ENCODE assay signal across 10 cellular contexts in the genomic region with DNA sequence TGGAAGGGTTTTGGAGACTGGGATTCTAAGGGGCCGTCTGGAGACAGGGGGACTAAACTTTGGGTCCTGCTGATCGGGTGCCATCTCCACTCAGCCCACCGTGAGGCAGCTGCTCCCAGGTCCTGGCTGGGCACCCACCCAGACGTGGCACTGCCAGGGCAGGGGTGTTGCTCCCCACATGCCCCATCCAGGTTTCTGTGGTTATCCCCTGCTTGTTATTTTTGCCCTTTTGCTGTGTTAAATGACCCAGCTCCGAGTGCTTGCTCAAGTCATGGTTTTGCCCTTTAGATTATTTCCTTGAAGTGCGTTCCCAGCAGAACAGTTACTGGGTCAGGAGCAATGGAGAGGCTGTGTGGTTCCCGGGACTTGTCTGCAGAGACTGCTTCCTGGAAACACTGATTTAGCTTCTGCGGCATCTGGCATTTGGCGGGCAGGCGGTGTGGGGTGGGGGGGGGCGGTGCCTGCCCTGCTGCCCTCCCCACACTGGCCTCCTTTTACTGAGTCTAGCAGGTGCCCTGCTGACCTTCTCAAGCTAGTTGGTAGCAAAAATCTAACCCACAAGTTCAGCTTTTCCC. TPM values are rescaled to one million over a fixed set of nuclear protein-coding genes. Genes with fewer than 3 reads are reported as not detected.
A peak's percentile ranks its signal among the peaks of the same experiment; 100 is the strongest.
DNase-seq lines count a peak whose midpoint lies in the region; ATAC-seq, FAIRE-seq and TF ChIP-seq lines count a peak whose summit lies in the region.
"Had no signal": no experiment of that assay in that cellular context is flagged by ENCODE, and none has a peak within 500 bp of the region (broad histone marks: within the 10 kb centered on the region; RNA-seq: fewer than 3 reads in every experiment).

No MANE protein-coding gene starts in this region.

- H3K27me3 ChIP-seq in BLaER1 treated with 17β-estradiol and CSF1 and Interleukin-3, amounts not matched to agents 10 nM and 100 nM = no peaks in the 10 kb centered on the region
- H3K27me3 ChIP-seq in trophoblast cell (ENCODE audit: insufficient read depth, low read length) (no peaks in the 10 kb centered on the region), SJCRH30 (no peaks in the 10 kb centered on the region)
- no peaks in the 10 kb centered on the region for H3K27me3 ChIP-seq in CD4-positive, alpha-beta memory T cell (ENCODE audit: insufficient read depth, low read length)

- peaks cover 0 to 7% (median 6%) of the 10 kb centered on the region in 11 experiments; a peak in 21 of 22 replicates for H3K9me3 ChIP-seq in BLaER1 treated with 17β-estradiol and CSF1 and Interleukin-3, amounts not matched to agents 10 nM and 100 nM (replicated peaks in 1 of 11)
- H3K9me3 ChIP-seq in trophoblast cell (ENCODE audit: insufficient read depth, low read depth, low read length) (no peaks in the 10 kb centered on the region), SJCRH30 (replicated peaks) (no peaks in the 10 kb centered on the region)
- no peaks in the 10 kb centered on the region for H3K9me3 ChIP-seq in CD4-positive, alpha-beta memory T cell (ENCODE audit: control insufficient read depth in 1 of 2, low read length in 2 of 2)

- H2BK12ac ChIP-seq in trophoblast cell (ENCODE audit: low read length) = no peak overlapping the region

- WGBS in trophoblast cell (ENCODE audit: extremely low coverage, insufficient coverage, insufficient read length) = no CpG with 5 or more reads among the region's 11 CpGs

- H3K23ac ChIP-seq in trophoblast cell (ENCODE audit: low read length) = no peak overlapping the region

- peaks cover 6% of the 10 kb centered on the region for H3K79me1 ChIP-seq in trophoblast cell (ENCODE audit: low read length)

- H3K79me2 ChIP-seq in trophoblast cell (ENCODE audit: control insufficient read depth, insufficient read depth, low read length, poor library complexity) = peaks cover 18% of the 10 kb centered on the region

- peak overlapping the region in 8 of 11 experiments; percentile 4 to 51 (median 20); a peak in 7 of 22 replicates for H3K27ac ChIP-seq in BLaER1 treated with 17β-estradiol and CSF1 and Interleukin-3, amounts not matched to agents 10 nM and 100 nM
- H3K27ac ChIP-seq in trophoblast cell (ENCODE audit: low read depth, low read length) (no peak overlapping the region), SJCRH30 (no peak overlapping the region)
- H3K27ac ChIP-seq in CD4-positive, alpha-beta memory T cell (ENCODE audit: low read depth, low read length) = no peak overlapping the region
- H3K27ac ChIP-seq: WERI-Rb-1 had no signal

- peak overlapping the region; percentile 46 for H3K4me3 Mint-ChIP-seq in activated CD8-positive, alpha-beta T cell treated with anti-CD3 and anti-CD28 coated beads for 36 hours
- peak overlapping the region in 3 of 8 donors; percentile 43 to 82 (median 65) for H3K4me3 Mint-ChIP-seq in CD4-positive, alpha-beta memory T cell

- H3K36me3 Mint-ChIP-seq in activated CD8-positive, alpha-beta T cell treated with anti-CD3 and anti-CD28 coated beads for 36 hours (ENCODE audit: low read depth) = peaks cover 4% of the 10 kb centered on the region
- H3K36me3 Mint-ChIP-seq in CD4-positive, alpha-beta memory T cell = peaks cover 0 to 16% of the 10 kb centered on the region in 2 donors

- POLR2A ChIA-PET in activated CD8-positive, alpha-beta T cell treated with anti-CD3 and anti-CD28 coated beads for 36 hours (lab: Charles Lee) = interaction anchor here (0.6 to 2.5 kb wide), 3 partner anchors 21 to 71 kb away, joined by 3 to 7 read pairs (median 5); a partner anchor contains a TSS
- POLR2A ChIA-PET in CD4-positive, alpha-beta memory T cell (lab: Charles Lee; ENCODE audit: partially characterized antibody) = interaction anchor here (1.4 to 3.0 kb wide), 2 partner anchors 21 to 38 kb away, joined by 3 to 26 read pairs; a partner anchor contains a TSS

- intact Hi-C loops in activated CD8-positive, alpha-beta T cell treated with anti-CD3 and anti-CD28 coated beads for 36 hours (cut with micrococcal nuclease) = loop anchor here (5.0 kb wide), 1 partner anchor 40 kb away; no protein-coding TSS in a partner anchor
- intact Hi-C loops in CD4-positive, alpha-beta memory T cell (cut with micrococcal nuclease) = loop anchor here (5.0 kb wide), 1 partner anchor 120 kb away; a partner anchor contains a TSS

- H3K4me3 ChIP-seq in BLaER1 treated with 17β-estradiol and CSF1 and Interleukin-3, amounts not matched to agents 10 nM and 100 nM = peak overlapping the region in 5 of 10 experiments; percentile 1 to 39 (median 26); a peak in 3 of 20 replicates
- H3K4me3 ChIP-seq in trophoblast cell (ENCODE audit: low read depth, low read length) (no peak overlapping the region), SJCRH30 (no peak overlapping the region)
- no peak overlapping the region for H3K4me3 ChIP-seq in CD4-positive, alpha-beta memory T cell (ENCODE audit: low read length in 2 of 2)

- no peaks in the 10 kb centered on the region for H3K27me3 Mint-ChIP-seq in activated CD8-positive, alpha-beta T cell treated with anti-CD3 and anti-CD28 coated beads for 36 hours
- no peaks in the 10 kb centered on the region for H3K27me3 Mint-ChIP-seq in CD4-positive, alpha-beta memory T cell

- no peak overlapping the region for H3K18ac ChIP-seq in trophoblast cell (ENCODE audit: low read length)

- no peak for ATAC-seq in activated CD8-positive, alpha-beta T cell treated with anti-CD3 and anti-CD28 coated beads for 36 hours

- H4K8ac ChIP-seq in trophoblast cell (ENCODE audit: low read depth, low read length) = no peak overlapping the region

- DNase-seq in activated CD8-positive, alpha-beta T cell treated with anti-CD3 and anti-CD28 coated beads for 36 hours = no peak
- DNase-seq in glomerular visceral epithelial cell (ENCODE audit: extremely low spot score) (peak; percentile 47), trophoblast cell (peak in 1 of 2 donors; percentile 18), SJCRH30 (no peak), GM13976 (ENCODE audit: low spot score) (no peak), frontal cortex (ENCODE audit: low spot score in 2 of 2) (no peak)
- DNase-seq in CD4-positive, alpha-beta memory T cell = no peak
- DNase-seq: NCI-H1417, WERI-Rb-1 had no signal

- H4K91ac ChIP-seq in trophoblast cell (ENCODE audit: low read depth, low read length) = no peak overlapping the region

- H3K14ac ChIP-seq in trophoblast cell (ENCODE audit: low read length) = no peak overlapping the region

- peak overlapping the region; percentile 63 to 87 (median 79) for H3K4me2 ChIP-seq in BLaER1 treated with 17β-estradiol and CSF1 and Interleukin-3, amounts not matched to agents 10 nM and 100 nM
- H3K4me2 ChIP-seq in trophoblast cell (ENCODE audit: low read length) = no peak overlapping the region

- peak overlapping the region; percentile 25 to 67 (median 44) for H3K9ac ChIP-seq in BLaER1 treated with 17β-estradiol and CSF1 and Interleukin-3, amounts not matched to agents 10 nM and 100 nM
- no peak overlapping the region for H3K9ac ChIP-seq in trophoblast cell (ENCODE audit: low read length)

- no peaks in the 10 kb centered on the region for H3K9me3 Mint-ChIP-seq in activated CD8-positive, alpha-beta T cell treated with anti-CD3 and anti-CD28 coated beads for 36 hours
- H3K9me3 Mint-ChIP-seq in CD4-positive, alpha-beta memory T cell = no peaks in the 10 kb centered on the region

- in situ Hi-C loops in GM13976 (cut with MboI; ENCODE audit: low sequenced_read_pairs, unreplicated experiment) = no loop called here

- H3K4me1 ChIP-seq in BLaER1 treated with 17β-estradiol and CSF1 and Interleukin-3, amounts not matched to agents 10 nM and 100 nM = peaks cover 25 to 59% (median 54%) of the 10 kb centered on the region in 10 experiments
- peaks cover 9 to 12% of the 10 kb centered on the region in 2 experiments for H3K4me1 ChIP-seq in trophoblast cell (ENCODE audit: control insufficient read depth in 1 of 2, insufficient read depth in 2 of 2, low read length in 2 of 2)
- H3K4me1 ChIP-seq in SJCRH30 = peaks cover 23% of the 10 kb centered on the region
- peaks cover 28% of the 10 kb centered on the region for H3K4me1 ChIP-seq in CD4-positive, alpha-beta memory T cell (ENCODE audit: insufficient read depth, low read length)

- no peak overlapping the region for H2AK5ac ChIP-seq in trophoblast cell (ENCODE audit: low read length)

- peak overlapping the region; percentile 80 for H3K27ac Mint-ChIP-seq in activated CD8-positive, alpha-beta T cell treated with anti-CD3 and anti-CD28 coated beads for 36 hours
- H3K27ac Mint-ChIP-seq in CD4-positive, alpha-beta memory T cell = peak overlapping the region in 3 of 7 donors; percentile 57 to 79 (median 79)

- no peak for TF ChIP-seq CTCF in activated CD8-positive, alpha-beta T cell treated with anti-CD3 and anti-CD28 coated beads for 36 hours (IDR thresholded peaks at IDR 0.05)
- no peak for TF ChIP-seq CTCF in GM13976 (IDR thresholded peaks at IDR 0.05; ENCODE audit: borderline replicate concordance, control extremely low read depth, extremely low read depth, insufficient read depth, missing control alignments)

- no peak overlapping the region for H2AFZ ChIP-seq in trophoblast cell (ENCODE audit: insufficient read depth, low read length, poor library complexity)

- no peak overlapping the region for H4K12ac ChIP-seq in trophoblast cell (ENCODE audit: low read depth, low read length)

- CTCF ChIA-PET in activated CD8-positive, alpha-beta T cell treated with anti-CD3 and anti-CD28 coated beads for 36 hours (lab: Charles Lee) = interaction anchor here (1.2 to 7.5 kb wide), 3 partner anchors 14 to 38 kb away, joined by 3 to 66 read pairs (median 3); a partner anchor contains a TSS
- CTCF ChIA-PET in CD4-positive, alpha-beta memory T cell (lab: Charles Lee; ENCODE audit: partially characterized antibody) = interaction anchor here (0.6 to 4.4 kb wide), 2 partner anchors 21 to 87 kb away, joined by 3 to 19 read pairs; a partner anchor contains a TSS

- no peak for FAIRE-seq in frontal cortex (lab: Jason Lieb, UNC)

- peaks cover 4 to 37% (median 11%) of the 10 kb centered on the region in 11 experiments; a peak in 20 of 22 replicates for H3K36me3 ChIP-seq in BLaER1 treated with 17β-estradiol and CSF1 and Interleukin-3, amounts not matched to agents 10 nM and 100 nM
- H3K36me3 ChIP-seq in trophoblast cell (ENCODE audit: control insufficient read depth in 1 of 2, insufficient read depth in 2 of 2, low read length in 2 of 2) (no peaks in the 10 kb centered on the region), SJCRH30 (no peaks in the 10 kb centered on the region)
- no peaks in the 10 kb centered on the region for H3K36me3 ChIP-seq in CD4-positive, alpha-beta memory T cell (ENCODE audit: insufficient read depth, low read length)

- H3K4ac ChIP-seq in trophoblast cell (ENCODE audit: low read depth, low read length) = peak overlapping the region; percentile 18

- H2BK5ac ChIP-seq in trophoblast cell (ENCODE audit: low read depth, low read length, poor library complexity) = no peak overlapping the region

- H2BK120ac ChIP-seq in trophoblast cell (ENCODE audit: insufficient read depth, low read length, poor library complexity) = no peak overlapping the region

- H3K4me1 Mint-ChIP-seq in activated CD8-positive, alpha-beta T cell treated with anti-CD3 and anti-CD28 coated beads for 36 hours (ENCODE audit: low read depth) = peaks cover 42% of the 10 kb centered on the region
- H3K4me1 Mint-ChIP-seq in CD4-positive, alpha-beta memory T cell = peaks cover 19 to 50% (median 40%) of the 10 kb centered on the region in 4 donors

- peaks cover 61 to 64% (median 63%) of the 10 kb centered on the region in 11 experiments for H4K20me1 ChIP-seq in BLaER1 treated with 17β-estradiol and CSF1 and Interleukin-3, amounts not matched to agents 10 nM and 100 nM

RNA-seq across cellular contexts. Expression of a gene that starts 1.9 kb away (rescaled TPM):
- 10 to 100 TPM; 74.3 to 77.4 TPM for total RNA-seq in activated CD8-positive, alpha-beta T cell treated with anti-CD3 and anti-CD28 coated beads for 36 hours
- 124 and 125 TPM in 2 replicates for polyA plus RNA-seq in trophoblast cell (2013)
- 15.9 and 17.7 TPM in 2 replicates for total RNA-seq in SJCRH30 (2014; rRNA removed; shearing (Covaris generic))
- 90.5 TPM for total RNA-seq in frontal cortex
- 100 to 1,000 TPM; 107 to 109 TPM for total RNA-seq in CD4-positive, alpha-beta memory T cell
- 10 to 100 TPM; 40.2 to 87.0 TPM for polyA plus RNA-seq in CD4-positive, alpha-beta memory T cell

RNA-seq across cellular contexts. Expression of a gene that starts 21.0 kb away (rescaled TPM):
- total RNA-seq in activated CD8-positive, alpha-beta T cell treated with anti-CD3 and anti-CD28 coated beads for 36 hours = 1 to 10 TPM; 8.0 to 8.6 TPM
- polyA plus RNA-seq in trophoblast cell (2013) = 22.2 and 22.7 TPM in 2 replicates
- total RNA-seq in SJCRH30 (2014; rRNA removed; shearing (Covaris generic)) = 0.55 and 2.8 TPM in 2 replicates
- 49.3 TPM for total RNA-seq in frontal cortex
- 10 to 100 TPM; 25.5 to 30.3 TPM for total RNA-seq in CD4-positive, alpha-beta memory T cell
- 10 to 100 TPM; 46.0 to 60.9 TPM for polyA plus RNA-seq in CD4-positive, alpha-beta memory T cell

RNA-seq across cellular contexts. Expression of a gene that starts 28.1 kb away (rescaled TPM):
- 10 to 100 TPM; 26.8 to 27.8 TPM for total RNA-seq in activated CD8-positive, alpha-beta T cell treated with anti-CD3 and anti-CD28 coated beads for 36 hours
- 4.1 and 4.3 TPM in 2 replicates for polyA plus RNA-seq in trophoblast cell (2013)
- 0.10 and 0.59 TPM in 2 replicates for total RNA-seq in SJCRH30 (2014; rRNA removed; shearing (Covaris generic))
- 0.82 TPM for total RNA-seq in frontal cortex
- not detected for total RNA-seq in CD4-positive, alpha-beta memory T cell
- polyA plus RNA-seq in CD4-positive, alpha-beta memory T cell = not detected

RNA-seq across cellular contexts. Expression of a gene that starts 49.0 kb away (rescaled TPM):
- 1 to 10 TPM; 3.6 TPM for total RNA-seq in activated CD8-positive, alpha-beta T cell treated with anti-CD3 and anti-CD28 coated beads for 36 hours
- polyA plus RNA-seq in trophoblast cell (2013) = 0.60 and 0.90 TPM in 2 replicates
- 0.04 TPM in 1 of 2 replicates, not detected in the other for total RNA-seq in SJCRH30 (2014; rRNA removed; shearing (Covaris generic))
- total RNA-seq in frontal cortex = 2.4 TPM
- total RNA-seq in CD4-positive, alpha-beta memory T cell = 1 to 10 TPM; 5.0 to 6.3 TPM
- polyA plus RNA-seq in CD4-positive, alpha-beta memory T cell = 1 to 10 TPM; 1.1 to 1.9 TPM

RNA-seq across cellular contexts. Expression of a gene that starts 52.7 kb away (rescaled TPM):
- 100 to 1,000 TPM; 242 to 254 TPM for total RNA-seq in activated CD8-positive, alpha-beta T cell treated with anti-CD3 and anti-CD28 coated beads for 36 hours
- 145 and 148 TPM in 2 replicates for polyA plus RNA-seq in trophoblast cell (2013)
- total RNA-seq in SJCRH30 (2014; rRNA removed; shearing (Covaris generic)) = 191 and 195 TPM in 2 replicates
- 66.4 TPM for total RNA-seq in frontal cortex
- 100 to 1,000 TPM; 197 to 199 TPM for total RNA-seq in CD4-positive, alpha-beta memory T cell
- 100 to 1,000 TPM; 206 to 245 TPM for polyA plus RNA-seq in CD4-positive, alpha-beta memory T cell

Comparison
In these comparisons a context has a peak if more than half of its experiments do, and no peak if none do; other contexts are left out.
1. H3K27ac ChIP-seq: peak in BLaER1 treated with 17β-estradiol and CSF1 and Interleukin-3, amounts not matched to agents 10 nM and 100 nM (8 of 11); none in trophoblast cell (single experiment), SJCRH30 (single experiment) and CD4-positive, alpha-beta memory T cell (single experiment).
2. RNA of a gene that starts 28.1 kb away (total RNA-seq): 26.8 to 27.8 TPM in activated CD8-positive, alpha-beta T cell treated with anti-CD3 and anti-CD28 coated beads for 36 hours; 0.82 TPM in frontal cortex (single experiment), 0.10 to 0.59 TPM in SJCRH30 and not detected in CD4-positive, alpha-beta memory T cell; every median in the first group is over 10 times any median in the second.